Comparison of ENCODE assay signal across 14 cellular contexts in genomic region chr4:181582595-181582994, GRCh38.
DNase-seq lines count a peak whose midpoint lies in the region; ATAC-seq and TF ChIP-seq lines count a peak whose summit lies in the region.
"Had no signal": no experiment of that assay in that cellular context is flagged by ENCODE, and none has a peak within 500 bp of the region (broad histone marks: within the 10 kb centered on the region; RNA-seq: fewer than 3 reads in every experiment).

No MANE protein-coding gene starts in this region.

- H3F3A ChIP-seq in PC-9 (ENCODE audit: insufficient read depth, low read depth), result no peaks in the 10 kb centered on the region

- H3K4me1 ChIP-seq in DND-41 (ENCODE audit: insufficient read depth, low read length) (no peaks in the 10 kb centered on the region), PC-9 (replicated peaks; ENCODE audit: insufficient read depth) (no peaks in the 10 kb centered on the region)
- H3K4me1 ChIP-seq: BLaER1 treated with 17β-estradiol and CSF1 and Interleukin-3, amounts not matched to agents 10 nM and 100 nM had no signal

- CTCF ChIA-PET in activated naive CD4-positive, alpha-beta T cell treated with anti-CD3 and anti-CD28 coated beads for 36 hours (lab: Charles Lee), result no interaction called here
- CTCF ChIA-PET in PC-9 (lab: Charles Lee), result no interaction called here

- no peak overlapping the region for H3K4me3 Mint-ChIP-seq in activated naive CD4-positive, alpha-beta T cell treated with anti-CD3 and anti-CD28 coated beads for 36 hours
- H3K4me3 Mint-ChIP-seq: activated CD4-positive, alpha-beta memory T cell treated with anti-CD3 and anti-CD28 coated beads, Interleukin-2, amount 10 ng/mL, durations not matched to agents 7 days and 5 days had no signal

- no peak overlapping the region for H3K27ac ChIP-seq in DND-41 (ENCODE audit: low read length)
- no peak overlapping the region for H3K27ac ChIP-seq in PC-9
- H3K27ac ChIP-seq: BLaER1 treated with 17β-estradiol and CSF1 and Interleukin-3, amounts not matched to agents 10 nM and 100 nM had no signal

- POLR2A ChIA-PET in PC-9 (lab: Charles Lee; ENCODE audit: unreplicated experiment), result no interaction called here

- DNase-seq in DND-41 (peak; percentile 4), HFF-Myc (ENCODE audit: extremely low read depth, low read depth) (no peak), RPMI8226 (peak; percentile 29), kidney epithelial cell (ENCODE audit: low read depth) (no peak), putamen (ENCODE audit: low spot score) (no peak), PC-9 (no peak)
- no peak for DNase-seq in activated naive CD4-positive, alpha-beta T cell treated with anti-CD3 and anti-CD28 coated beads for 36 hours
- DNase-seq: activated CD4-positive, alpha-beta memory T cell treated with anti-CD3 and anti-CD28 coated beads, Interleukin-2, amount 10 ng/mL, durations not matched to agents 7 days and 5 days; amygdala; foreskin melanocyte; NCI-H1436 treated with DMSO at 0.1 percent for 48 hours; NCI-H2227 treated with DMSO at 0.1 percent for 48 hours had no signal

- H3K27ac Mint-ChIP-seq in activated naive CD4-positive, alpha-beta T cell treated with anti-CD3 and anti-CD28 coated beads for 36 hours, result no peak overlapping the region
- H3K27ac Mint-ChIP-seq: activated CD4-positive, alpha-beta memory T cell treated with anti-CD3 and anti-CD28 coated beads, Interleukin-2, amount 10 ng/mL, durations not matched to agents 7 days and 5 days had no signal

- H3K36me3 ChIP-seq in DND-41 (ENCODE audit: insufficient read depth, low read length) (no peaks in the 10 kb centered on the region), kidney epithelial cell (ENCODE audit: control insufficient read depth, insufficient read depth, low read length) (no peaks in the 10 kb centered on the region), PC-9 (ENCODE audit: low read depth) (no peaks in the 10 kb centered on the region)
- H3K36me3 ChIP-seq: BLaER1 treated with 17β-estradiol and CSF1 and Interleukin-3, amounts not matched to agents 10 nM and 100 nM had no signal

- no peaks in the 10 kb centered on the region for H3K27me3 ChIP-seq in DND-41 (ENCODE audit: insufficient read depth, low read length, poor library complexity)
- no peaks in the 10 kb centered on the region for H3K27me3 ChIP-seq in kidney epithelial cell (ENCODE audit: control insufficient read depth, insufficient read depth, low read length)
- H3K27me3 ChIP-seq in PC-9 (ENCODE audit: insufficient read depth, low read depth), result 0 out of 2 replicates have a peak, but pooled peaks cover 3% of the 10 kb centered on the region
- H3K27me3 ChIP-seq: BLaER1 treated with 17β-estradiol and CSF1 and Interleukin-3, amounts not matched to agents 10 nM and 100 nM had no signal

- ATAC-seq in DND-41 (ENCODE audit: insufficient read depth, low read depth) (no peak), HG02642 (IDR thresholded peaks at IDR 0.05; ENCODE audit: poor library complexity, unreplicated experiment) (no peak)

- intact Hi-C loops in activated naive CD4-positive, alpha-beta T cell treated with anti-CD3 and anti-CD28 coated beads for 36 hours (cut with micrococcal nuclease), result loop anchor here (5.0 kb wide), 1 partner anchor 280 kb away; no protein-coding TSS in a partner anchor
- intact Hi-C loops in PC-9 (cut with micrococcal nuclease; ENCODE audit: unreplicated experiment), result no loop called here

- H3K27me3 Mint-ChIP-seq in activated naive CD4-positive, alpha-beta T cell treated with anti-CD3 and anti-CD28 coated beads for 36 hours (ENCODE audit: low read depth), result no peaks in the 10 kb centered on the region
- H3K27me3 Mint-ChIP-seq: activated CD4-positive, alpha-beta memory T cell treated with anti-CD3 and anti-CD28 coated beads, Interleukin-2, amount 10 ng/mL, durations not matched to agents 7 days and 5 days had no signal

- peaks cover 4% of the 10 kb centered on the region for H3K9me3 ChIP-seq in DND-41 (ENCODE audit: insufficient read depth, low read length, severe bottlenecking)
- H3K9me3 ChIP-seq in PC-9 (ENCODE audit: insufficient read depth, low read depth), result no peaks in the 10 kb centered on the region

- no peaks in the 10 kb centered on the region for H3K36me3 Mint-ChIP-seq in activated naive CD4-positive, alpha-beta T cell treated with anti-CD3 and anti-CD28 coated beads for 36 hours (ENCODE audit: low read depth)

- peak; percentile 15 for TF ChIP-seq CTCF in DND-41 (IDR thresholded peaks at IDR 0.05; ENCODE audit: borderline replicate concordance, extremely low read depth, low read length, poor library complexity, severe bottlenecking)
- peak; percentile 19 for TF ChIP-seq CTCF in HFF-Myc (IDR thresholded peaks at IDR 0.05; ENCODE audit: low read depth, low read length, missing control alignments)
- peak; percentile 6 for TF ChIP-seq CTCF in kidney epithelial cell (IDR thresholded peaks at IDR 0.05; ENCODE audit: insufficient read depth, low read length, poor library complexity, severe bottlenecking)
- TF ChIP-seq CTCF in PC-9 (conservative IDR thresholded peaks at IDR 0.05), result no peak

- no peaks in the 10 kb centered on the region for H4K20me1 ChIP-seq in DND-41 (ENCODE audit: insufficient read depth, low read length)
- H4K20me1 ChIP-seq in PC-9 (ENCODE audit: insufficient read depth), result no peaks in the 10 kb centered on the region
- H4K20me1 ChIP-seq: BLaER1 treated with 17β-estradiol and CSF1 and Interleukin-3, amounts not matched to agents 10 nM and 100 nM had no signal

- H3K4me1 Mint-ChIP-seq in activated naive CD4-positive, alpha-beta T cell treated with anti-CD3 and anti-CD28 coated beads for 36 hours (ENCODE audit: low read depth), result no peaks in the 10 kb centered on the region
- H3K4me1 Mint-ChIP-seq: activated CD4-positive, alpha-beta memory T cell treated with anti-CD3 and anti-CD28 coated beads, Interleukin-2, amount 10 ng/mL, durations not matched to agents 7 days and 5 days had no signal

- H3K9ac ChIP-seq in DND-41 (ENCODE audit: low read depth, low read length), result no peak overlapping the region
- H3K9ac ChIP-seq: BLaER1 treated with 17β-estradiol and CSF1 and Interleukin-3, amounts not matched to agents 10 nM and 100 nM had no signal

- peaks cover 4% of the 10 kb centered on the region for H3K9me3 Mint-ChIP-seq in activated naive CD4-positive, alpha-beta T cell treated with anti-CD3 and anti-CD28 coated beads for 36 hours

- BruUV-seq in PC-9 (replicated peaks; lab: Mats Ljungman, UMichigan), result no TSS peak

- H3K4me2 ChIP-seq in DND-41 (ENCODE audit: insufficient read depth, low read length), result no peak overlapping the region
- no peak overlapping the region for H3K4me2 ChIP-seq in PC-9
- H3K4me2 ChIP-seq: BLaER1 treated with 17β-estradiol and CSF1 and Interleukin-3, amounts not matched to agents 10 nM and 100 nM had no signal

- no peaks in the 10 kb centered on the region for H3K79me2 ChIP-seq in DND-41 (ENCODE audit: insufficient read depth, low read length)
- H3K79me2 ChIP-seq in PC-9 (ENCODE audit: low read depth), result no peaks in the 10 kb centered on the region

- H2AFZ ChIP-seq in DND-41 (ENCODE audit: low read depth, low read length) (no peak overlapping the region), PC-9 (no peak overlapping the region)

- no peaks in the 10 kb centered on the region for H3K9me2 ChIP-seq in PC-9 (ENCODE audit: insufficient read depth)

- no peak overlapping the region for H3K4me3 ChIP-seq in DND-41 (ENCODE audit: low read depth in 1 of 2, low read length in 2 of 2)
- H3K4me3 ChIP-seq in HFF-Myc (replicated peaks; ENCODE audit: low read depth, low read length), result no peak overlapping the region
- H3K4me3 ChIP-seq in kidney epithelial cell (ENCODE audit: low read depth, low read length), result no peak overlapping the region
- H3K4me3 ChIP-seq in PC-9, result no peak overlapping the region
- H3K4me3 ChIP-seq: BLaER1 treated with 17β-estradiol and CSF1 and Interleukin-3, amounts not matched to agents 10 nM and 100 nM had no signal

Comparison
In these comparisons a context has a peak if more than half of its experiments do, and no peak if none do; other contexts are left out.
1. DNase-seq: peak in DND-41 (single experiment) and RPMI8226 (single experiment); none in HFF-Myc (single experiment), kidney epithelial cell (single experiment), putamen (single experiment), activated naive CD4-positive, alpha-beta T cell treated with anti-CD3 and anti-CD28 coated beads for 36 hours (single experiment) and PC-9 (0 of 2).